14 cellular contexts compared by ENCODE assay signal in genomic region chr11:45798793-45799441, GRCh38. TPM values are rescaled to one million over a fixed set of nuclear protein-coding genes. Genes with fewer than 3 reads are reported as not detected.
A peak's percentile ranks its signal among the peaks of the same experiment; 100 is the strongest.
DNase-seq lines count a peak whose midpoint lies in the region; ATAC-seq and TF ChIP-seq lines count a peak whose summit lies in the region.
"Had no signal": no experiment of that assay in that cellular context is flagged by ENCODE, and none has a peak within 500 bp of the region (broad histone marks: within the 10 kb centered on the region; RNA-seq: fewer than 3 reads in every experiment).

No MANE protein-coding gene starts in this region.

- TF ChIP-seq CTCF in lower lobe of right lung (IDR thresholded peaks at IDR 0.05) (no peak), SK-N-SH (IDR thresholded peaks at IDR 0.05) (no peak)

- H3K79me2 ChIP-seq in SK-N-SH (ENCODE audit: insufficient read depth) = no peaks in the 10 kb centered on the region

- DNase-seq in DMS114 treated with DMSO at 0.1 percent for 48 hours (lab: John Stamatoyannopoulos, UW; ENCODE audit: unreplicated experiment) = peak; percentile 95
- peak; percentile 31 for DNase-seq in NCI-H1048 (lab: John Stamatoyannopoulos, UW)
- peak; percentile 69 for DNase-seq in SKM-1 (lab: John Stamatoyannopoulos, UW; ENCODE audit: unreplicated experiment)
- peak; percentile 73 for DNase-seq in lower lobe of right lung
- no peak for DNase-seq in SK-N-SH
- no peak for DNase-seq in NCI-H524 treated with DMSO at 0.1 percent for 48 hours (lab: John Stamatoyannopoulos, UW)
- DNase-seq: colonic mucosa; NCI-H1417 treated with DMSO at 0.1 percent for 48 hours; retina; stimulated activated naive CD8-positive, alpha-beta T cell treated with anti-CD3 and anti-CD28 coated beads, Interleukin-15, amount 100 ng/mL, for 72 hours; T-helper 9 cell had no signal

- POLR2A ChIA-PET in SK-N-SH (lab: Yijun Ruan, JAX) = interaction anchor here (0.6 kb wide), 1 partner anchor 387 kb away, joined by 3 read pairs; no protein-coding TSS in a partner anchor

- no peak for TF ChIP-seq RAD21 in SK-N-SH (IDR thresholded peaks at IDR 0.05; ENCODE audit: low read length)

- H4K20me1 ChIP-seq in SK-N-SH (ENCODE audit: insufficient read depth) = no peaks in the 10 kb centered on the region

- no peaks in the 10 kb centered on the region for H3K36me3 ChIP-seq in lower lobe of right lung
- H3K36me3 ChIP-seq in SK-N-SH (replicated peaks in 1 of 2; ENCODE audit: control insufficient read depth in 1 of 2, insufficient read depth in 2 of 2, low read length in 1 of 2) = no peaks in the 10 kb centered on the region
- H3K36me3 ChIP-seq: colonic mucosa had no signal

- CTCF ChIA-PET in SK-N-SH (lab: Yijun Ruan, JAX) = interaction anchor here (1.2 to 3.1 kb wide), 2 partner anchors 27 to 44 kb away, joined by 3 to 12 read pairs; no protein-coding TSS in a partner anchor

- H3K4me1 ChIP-seq in lower lobe of right lung = peaks cover 9% of the 10 kb centered on the region
- H3K4me1 ChIP-seq in SK-N-SH (ENCODE audit: control insufficient read depth in 1 of 2, insufficient read depth in 2 of 2, low read depth in 1 of 2, low read length in 1 of 2) = no peaks in the 10 kb centered on the region

- H3K9me3 ChIP-seq in lower lobe of right lung = no peaks in the 10 kb centered on the region
- H3K9me3 ChIP-seq in SK-N-SH = no peaks in the 10 kb centered on the region
- H3K9me3 ChIP-seq: colonic mucosa had no signal

- TF ChIP-seq EP300 in SK-N-SH (IDR thresholded peaks at IDR 0.05; ENCODE audit: borderline replicate concordance in 1 of 2, low read depth in 1 of 2, low read length in 1 of 2) = no peak

- peak; percentile 81 to 84 for ATAC-seq in lower lobe of right lung
- no peak for ATAC-seq in HG02588 (IDR thresholded peaks at IDR 0.05; ENCODE audit: unreplicated experiment)
- no peak for ATAC-seq in HG03460 (IDR thresholded peaks at IDR 0.05; ENCODE audit: unreplicated experiment)
- ATAC-seq: stimulated activated naive CD8-positive, alpha-beta T cell treated with anti-CD3 and anti-CD28 coated beads, Interleukin-15, amount 100 ng/mL, for 72 hours had no signal

- no peaks in the 10 kb centered on the region for H3K27me3 ChIP-seq in lower lobe of right lung (ENCODE audit: low read depth)
- H3K27me3 ChIP-seq in SK-N-SH (ENCODE audit: insufficient read depth) = no peaks in the 10 kb centered on the region
- H3K27me3 ChIP-seq: colonic mucosa had no signal

- H3K4me3 ChIP-seq in lower lobe of right lung = no peak overlapping the region
- H3K4me3 ChIP-seq in SK-N-SH (ENCODE audit: low read depth in 2 of 2, low read length in 1 of 2) = no peak overlapping the region
- H3K4me3 ChIP-seq: colonic mucosa had no signal

- no peaks in the 10 kb centered on the region for H3K9me2 ChIP-seq in SK-N-SH

- no peaks in the 10 kb centered on the region for H3F3A ChIP-seq in SK-N-SH (replicated peaks; ENCODE audit: insufficient read depth)

- H3K4me2 ChIP-seq in SK-N-SH = no peak overlapping the region

- no peak overlapping the region for H2AFZ ChIP-seq in SK-N-SH (ENCODE audit: low read depth)

- H3K27ac ChIP-seq in lower lobe of right lung = peak overlapping the region; percentile 75
- no peak overlapping the region for H3K27ac ChIP-seq in SK-N-SH (ENCODE audit: low read depth in 2 of 2, low read length in 1 of 2)
- H3K27ac ChIP-seq: C4-2B, colonic mucosa had no signal

- intact Hi-C loops in lower lobe of right lung (cut with DNase I) = no loop called here

- H3K9ac ChIP-seq in SK-N-SH = no peak overlapping the region

- 81% methylated on average over 10 of the region's 10 CpGs for WGBS in SK-N-SH (ENCODE audit: low lambda C conversion rate)

TF ChIP-seq in SK-N-SH, 30 proteins besides CTCF, POLR2A, EP300 and RAD21:
- TF ChIP-seq YY1 (IDR thresholded peaks at IDR 0.05; ENCODE audit: low read depth) = no peak
- no peak for TF ChIP-seq IRF3 (IDR thresholded peaks at IDR 0.05; ENCODE audit: low read depth, low read length)
- no peak for TF ChIP-seq JUND (IDR thresholded peaks at IDR 0.05)
- no peak for TF ChIP-seq EZH2phosphoT487 (IDR thresholded peaks at IDR 0.05; ENCODE audit: borderline replicate concordance, low read depth)
- no peak for TF ChIP-seq MEF2A (IDR thresholded peaks at IDR 0.05; ENCODE audit: borderline replicate concordance, low read depth)
- no peak for TF ChIP-seq REST (IDR thresholded peaks at IDR 0.05; ENCODE audit: low read depth, low read length)
- TF ChIP-seq RCOR1 (IDR thresholded peaks at IDR 0.05; ENCODE audit: low read length) = no peak
- no peak for TF ChIP-seq GABPA (IDR thresholded peaks at IDR 0.05; ENCODE audit: low read depth)
- no peak for TF ChIP-seq TAF1 (IDR thresholded peaks at IDR 0.05; ENCODE audit: borderline replicate concordance, low read depth, low read length)
- TF ChIP-seq ELF1 (IDR thresholded peaks at IDR 0.05) = no peak
- no peak for TF ChIP-seq FOSL2 (IDR thresholded peaks at IDR 0.05; ENCODE audit: borderline replicate concordance, low read depth)
- no peak for TF ChIP-seq TEAD4 (IDR thresholded peaks at IDR 0.05; ENCODE audit: borderline replicate concordance, insufficient read depth)
- no peak for TF ChIP-seq CHD2 (IDR thresholded peaks at IDR 0.05; ENCODE audit: low read length, partially characterized antibody)
- no peak for TF ChIP-seq MAX (IDR thresholded peaks at IDR 0.05; ENCODE audit: low read depth)
- no peak for TF ChIP-seq SMC3 (IDR thresholded peaks at IDR 0.05; ENCODE audit: low read depth, low read length)
- TF ChIP-seq RFX5 (IDR thresholded peaks at IDR 0.05; ENCODE audit: low read length) = no peak
- TF ChIP-seq, protein P1, sequence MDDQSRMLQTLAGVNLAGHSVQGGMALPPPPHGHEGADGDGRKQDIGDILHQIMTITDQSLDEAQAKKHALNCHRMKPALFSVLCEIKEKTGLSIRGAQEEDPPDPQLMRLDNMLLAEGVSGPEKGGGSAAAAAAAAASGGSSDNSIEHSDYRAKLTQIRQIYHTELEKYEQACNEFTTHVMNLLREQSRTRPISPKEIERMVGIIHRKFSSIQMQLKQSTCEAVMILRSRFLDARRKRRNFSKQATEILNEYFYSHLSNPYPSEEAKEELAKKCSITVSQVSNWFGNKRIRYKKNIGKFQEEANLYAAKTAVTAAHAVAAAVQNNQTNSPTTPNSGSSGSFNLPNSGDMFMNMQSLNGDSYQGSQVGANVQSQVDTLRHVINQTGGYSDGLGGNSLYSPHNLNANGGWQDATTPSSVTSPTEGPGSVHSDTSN (IDR thresholded peaks at IDR 0.05) = no peak
TF ChIP-seq in SK-N-SH: peak in this region for 0.

RNA-seq across cellular contexts. Expression of gene SLC35C1, which starts 6.0 kb away (rescaled TPM):
- total RNA-seq in lower lobe of right lung = 24.7 TPM
- 6.2 and 6.5 TPM in 2 replicates for polyA plus RNA-seq in SK-N-SH (2012; rRNA removed)
- 4.0 and 6.1 TPM in 2 replicates for polyA plus RNA-seq in SK-N-SH (2012; cell fraction: cytosol; rRNA removed)
- 5.0 and 6.0 TPM in 2 replicates for polyA plus RNA-seq in SK-N-SH (2012; cell fraction: nucleus; rRNA removed)

RNA-seq across cellular contexts. Expression of gene CRY2, which starts 48.4 kb away (rescaled TPM):
- 62.3 TPM for total RNA-seq in lower lobe of right lung
- 6.7 and 9.1 TPM in 2 replicates for polyA plus RNA-seq in SK-N-SH (2012; rRNA removed)
- polyA plus RNA-seq in SK-N-SH (2012; cell fraction: cytosol; rRNA removed) = 2.8 and 3.7 TPM in 2 replicates
- polyA plus RNA-seq in SK-N-SH (2012; cell fraction: nucleus; rRNA removed) = 28.1 and 30.4 TPM in 2 replicates

Comparison
In these comparisons a context has a peak if more than half of its experiments do, and no peak if none do; other contexts are left out.
1. DNase-seq: peak in DMS114 treated with DMSO at 0.1 percent for 48 hours (single experiment), NCI-H1048 (single experiment), SKM-1 (single experiment) and lower lobe of right lung (single experiment); none in SK-N-SH (single experiment) and NCI-H524 treated with DMSO at 0.1 percent for 48 hours (single experiment).
2. ATAC-seq: peak in lower lobe of right lung (2 of 2); none in HG02588 (single experiment) and HG03460 (single experiment).